In the genomic region with DNA sequence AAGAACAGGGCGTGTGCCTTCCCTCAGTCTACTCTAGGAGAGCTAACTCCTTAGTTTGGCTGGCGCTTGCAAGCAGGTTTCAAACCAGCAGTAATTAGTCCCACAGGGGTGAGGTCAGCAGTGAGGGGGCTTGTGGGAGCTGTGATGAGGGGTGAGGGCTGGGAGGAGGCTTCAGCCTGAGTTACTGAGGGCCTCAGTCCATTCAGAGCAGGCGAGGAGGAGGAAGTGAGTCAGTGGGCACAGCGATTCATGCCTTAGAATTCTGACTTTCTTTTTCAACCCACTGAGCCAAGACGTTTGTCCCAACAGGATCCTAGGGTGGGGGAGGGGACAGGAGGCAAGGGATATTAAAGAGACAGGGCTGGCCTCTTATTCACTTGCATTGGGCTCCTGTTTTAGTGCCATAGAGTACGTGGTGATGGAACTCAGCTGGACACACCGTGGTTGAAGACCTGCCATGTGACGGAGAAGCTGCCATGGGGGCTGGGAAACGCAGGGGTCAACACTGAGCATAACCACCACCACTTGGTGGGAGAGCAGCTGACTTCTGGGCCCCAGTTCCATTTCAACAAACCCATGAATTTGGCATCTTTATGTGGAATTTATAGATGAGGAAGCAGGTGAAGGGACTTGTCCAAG, we compare ENCODE assay signal across 12 cellular contexts. TPM values are rescaled to one million over a fixed set of nuclear protein-coding genes. Genes with fewer than 3 reads are reported as not detected.
DNase-seq lines count a peak whose midpoint lies in the region; FAIRE-seq and TF ChIP-seq lines count a peak whose summit lies in the region.
"Had no signal": no experiment of that assay in that cellular context is flagged by ENCODE, and none has a peak within 500 bp of the region (broad histone marks: within the 10 kb centered on the region; RNA-seq: fewer than 3 reads in every experiment).

No MANE protein-coding gene starts in this region.

- H4K8ac ChIP-seq in neuronal stem cell (ENCODE audit: low read depth, low read length), result no peak overlapping the region

- no peaks in the 10 kb centered on the region for H3K27me3 ChIP-seq in neuronal stem cell (ENCODE audit: control insufficient read depth in 3 of 3, insufficient read depth in 3 of 3, low read depth in 1 of 3, low read length in 3 of 3)
- H3K27me3 ChIP-seq in small intestine (ENCODE audit: control insufficient read depth in 2 of 2, insufficient read depth in 2 of 2, low read length in 2 of 2), result no peaks in the 10 kb centered on the region
- no peaks in the 10 kb centered on the region for H3K27me3 ChIP-seq in vagina

- H3K4ac ChIP-seq in neuronal stem cell (ENCODE audit: low read length), result no peak overlapping the region

- H3K23ac ChIP-seq in neuronal stem cell (ENCODE audit: low read depth, low read length, poor library complexity), result no peak overlapping the region

- H3K4me1 ChIP-seq in neuronal stem cell (ENCODE audit: control insufficient read depth in 2 of 2, insufficient read depth in 1 of 2, low read depth in 1 of 2, low read length in 2 of 2), result peaks cover 9 to 23% of the 10 kb centered on the region in 2 donors
- H3K4me1 ChIP-seq in small intestine (ENCODE audit: control insufficient read depth in 2 of 2, insufficient read depth in 1 of 2, low read depth in 1 of 2, low read length in 1 of 2), result peaks cover 0 to 5% of the 10 kb centered on the region in 2 donors
- peaks cover 28% of the 10 kb centered on the region for H3K4me1 ChIP-seq in vagina

- peaks cover 18% of the 10 kb centered on the region for H3K27me3 Mint-ChIP-seq in progenitor cell of endocrine pancreas

- no peak overlapping the region for H2AK5ac ChIP-seq in neuronal stem cell (ENCODE audit: low read depth, low read length)

- H3K36me3 Mint-ChIP-seq in progenitor cell of endocrine pancreas (ENCODE audit: insufficient read depth), result no peaks in the 10 kb centered on the region
- H3K36me3 Mint-ChIP-seq: naive B cell had no signal

- H3K4me3 ChIP-seq in neuronal stem cell (ENCODE audit: low read length in 2 of 2) (no peak overlapping the region), small intestine (ENCODE audit: low read depth in 1 of 2, low read length in 2 of 2) (no peak overlapping the region), vagina (no peak overlapping the region)

- peaks cover 9% of the 10 kb centered on the region for H3K4me1 Mint-ChIP-seq in progenitor cell of endocrine pancreas (ENCODE audit: low read depth)
- H3K4me1 Mint-ChIP-seq: naive B cell had no signal

- H4K91ac ChIP-seq in neuronal stem cell (ENCODE audit: low read depth, low read length, poor library complexity), result no peak overlapping the region

- TF ChIP-seq POLR2A in vagina (IDR thresholded peaks at IDR 0.05), result no peak

- no peak for FAIRE-seq in small intestine (lab: Jason Lieb, UNC)
- FAIRE-seq: HepG2 had no signal

- no peak overlapping the region for H3K4me2 ChIP-seq in neuronal stem cell (ENCODE audit: insufficient read depth, low read length, poor library complexity, severe bottlenecking)

- H3K9me3 Mint-ChIP-seq in progenitor cell of endocrine pancreas (ENCODE audit: low read depth), result no peaks in the 10 kb centered on the region
- H3K9me3 Mint-ChIP-seq: naive B cell had no signal

- H3K9me3 ChIP-seq in neuronal stem cell (replicated peaks in 1 of 2; ENCODE audit: control insufficient read depth in 2 of 2, insufficient read depth in 1 of 2, low read depth in 1 of 2, low read length in 2 of 2) (no peaks in the 10 kb centered on the region), small intestine (ENCODE audit: control insufficient read depth, low read depth) (no peaks in the 10 kb centered on the region), vagina (no peaks in the 10 kb centered on the region)

- DNase-seq in ELR (ENCODE audit: low read depth) (peak; percentile 99), MV-4-11 (lab: John Stamatoyannopoulos, UW) (peak; percentile 48), dermis blood vessel endothelial cell (peak; percentile 89), neuronal stem cell (ENCODE audit: low spot score) (no peak), small intestine (no peak), vagina (ENCODE audit: extremely low spot score in 2 of 2) (no peak), NCI-H2081 (lab: John Stamatoyannopoulos, UW) (no peak), progenitor cell of endocrine pancreas (ENCODE audit: low spot score, unreplicated experiment) (no peak)
- DNase-seq: activated CD8-positive, alpha-beta memory T cell treated with anti-CD3 and anti-CD28 coated beads, Interleukin-2, amount 50 U/mL, for 4 hours; foreskin melanocyte; naive B cell had no signal

- H2BK5ac ChIP-seq in neuronal stem cell (ENCODE audit: low read length), result peak overlapping the region; percentile 17

- H3K14ac ChIP-seq in neuronal stem cell (ENCODE audit: low read length), result no peak overlapping the region

- peak overlapping the region; percentile 77 for H3K18ac ChIP-seq in neuronal stem cell (ENCODE audit: low read length)

- H3K36me3 ChIP-seq in neuronal stem cell (replicated peaks in 1 of 2; ENCODE audit: control insufficient read depth in 2 of 2, insufficient read depth in 2 of 2, low read length in 2 of 2), result no peaks in the 10 kb centered on the region
- no peaks in the 10 kb centered on the region for H3K36me3 ChIP-seq in small intestine (ENCODE audit: control insufficient read depth in 2 of 2, insufficient read depth in 2 of 2, low read length in 2 of 2)
- H3K36me3 ChIP-seq in vagina, result no peaks in the 10 kb centered on the region

- H2BK15ac ChIP-seq in neuronal stem cell (ENCODE audit: low read length), result no peak overlapping the region

- H3K27ac ChIP-seq in neuronal stem cell (replicated peaks; ENCODE audit: low read length) (peak overlapping the region; percentile 47), small intestine (ENCODE audit: low read depth in 1 of 2, low read length in 1 of 2) (peak overlapping the region in 1 of 2 donors; percentile 10), vagina (no peak overlapping the region)

- H2AFZ ChIP-seq in neuronal stem cell (ENCODE audit: low read length), result peak overlapping the region; percentile 85

- no peak overlapping the region for H3K27ac Mint-ChIP-seq in progenitor cell of endocrine pancreas

- WGBS in neuronal stem cell (ENCODE audit: extremely low coverage in 2 of 2, insufficient read length in 2 of 2, insufficient replicate concordance in 1 of 2), 2 donors, result no CpG with 5 or more reads among the region's 9 CpGs
- 61 to 68% (median 63%) methylated on average over 9 of the region's 9 CpGs for WGBS in small intestine, 3 donors

- no peak overlapping the region for H2BK120ac ChIP-seq in neuronal stem cell (ENCODE audit: low read depth, low read length)

- no peak overlapping the region for H2BK12ac ChIP-seq in neuronal stem cell (ENCODE audit: low read length)

- H3K79me1 ChIP-seq in neuronal stem cell (ENCODE audit: low read depth, low read length), result no peaks in the 10 kb centered on the region

- H3K4me3 Mint-ChIP-seq in progenitor cell of endocrine pancreas (ENCODE audit: low read depth), result no peak overlapping the region
- H3K4me3 Mint-ChIP-seq: naive B cell had no signal

- intact Hi-C loops in vagina (cut with DNase I), result no loop called here

- H3K9ac ChIP-seq in neuronal stem cell (ENCODE audit: low read depth, low read length, poor library complexity), result no peak overlapping the region

- TF ChIP-seq CTCF in vagina (IDR thresholded peaks at IDR 0.05) (no peak), progenitor cell of endocrine pancreas (IDR thresholded peaks at IDR 0.05; ENCODE audit: unreplicated experiment) (no peak)

RNA-seq across cellular contexts. Expression of a gene that starts 8.3 kb away (rescaled TPM):
- total RNA-seq in dermis blood vessel endothelial cell (116 and 190 TPM in 2 replicates), vagina (50.8 TPM), progenitor cell of endocrine pancreas (17.6 and 19.5 TPM in 2 replicates)
- 8.3 TPM for polyA plus RNA-seq in neuronal stem cell (2013, experiment 1 of 2)
- polyA plus RNA-seq in neuronal stem cell (2013, experiment 2 of 2), result 6.8 TPM
- 10 to 100 TPM; 53.5 to 96.4 (median 75.7) TPM for polyA plus RNA-seq in small intestine

RNA-seq across cellular contexts. Expression of a gene that starts 47.5 kb away (rescaled TPM):
- total RNA-seq in dermis blood vessel endothelial cell (12.3 and 20.8 TPM in 2 replicates), vagina (44.4 TPM), progenitor cell of endocrine pancreas (35.7 and 37.1 TPM in 2 replicates)
- polyA plus RNA-seq in neuronal stem cell (2013, experiment 1 of 2), result 40.5 TPM
- 39.2 TPM for polyA plus RNA-seq in neuronal stem cell (2013, experiment 2 of 2)
- 10 to 100 TPM; 27.2 to 39.6 (median 34.0) TPM for polyA plus RNA-seq in small intestine

RNA-seq across cellular contexts. Expression of a gene that starts 52.6 kb away (rescaled TPM):
- total RNA-seq in dermis blood vessel endothelial cell (not detected in 2 replicates), vagina (1.7 TPM), progenitor cell of endocrine pancreas (1.5 and 1.8 TPM in 2 replicates)
- polyA plus RNA-seq in neuronal stem cell (2013, experiment 1 of 2), result 1.2 TPM
- 1.1 TPM for polyA plus RNA-seq in neuronal stem cell (2013, experiment 2 of 2)
- polyA plus RNA-seq in small intestine, result 1 to 10 TPM in 1 of 3 donors, not detected in 2; 1.4 TPM
- total RNA-seq: HepG2 had no signal

Comparison
In these comparisons a context has a peak if more than half of its experiments do, and no peak if none do; other contexts are left out.
1. DNase-seq: peak in ELR (single experiment), MV-4-11 (single experiment) and dermis blood vessel endothelial cell (single experiment); none in neuronal stem cell (single experiment), small intestine (single experiment), vagina (0 of 2), NCI-H2081 (0 of 2) and progenitor cell of endocrine pancreas (single experiment).